8 cellular contexts compared by ENCODE assay signal in genomic region chr1:43530483-43531452, GRCh38. TPM values are rescaled to one million over a fixed set of nuclear protein-coding genes. Genes with fewer than 3 reads are reported as not detected.
DNase-seq lines count a peak whose midpoint lies in the region; ATAC-seq, FAIRE-seq and TF ChIP-seq lines count a peak whose summit lies in the region.

Gene PTPRF, plus strand, starts transcription at chr1:43530883. Its CDS starts 14,193 bp downstream, at chr1:43545076.

- DNase-seq in CD4-positive, CD25-positive, alpha-beta regulatory T cell = peak in 1 of 3 donors; percentile 16
- peak; percentile 75 for DNase-seq in HTR-8/SVneo (ENCODE audit: insufficient read length, low spot score)
- peak; percentile 55 for DNase-seq in SK-MEL-5 (ENCODE audit: low read depth, low spot score)
- no peak for DNase-seq in bronchial epithelial cell (ENCODE audit: low read depth)
- peak; percentile 83 for DNase-seq in sciatic nerve (ENCODE audit: low spot score)
- DNase-seq in activated gamma-delta T cell (lab: John Stamatoyannopoulos, UW) = no peak

- H3K4me1 Mint-ChIP-seq in CD4-positive, CD25-positive, alpha-beta regulatory T cell = peaks cover 0 to 22% (median 17%) of the 10 kb centered on the region in 4 donors

- no peaks in the 10 kb centered on the region for H3K9me3 ChIP-seq in CD4-positive, CD25-positive, alpha-beta regulatory T cell (ENCODE audit: control insufficient read depth in 2 of 2, low read length in 2 of 2)
- no peaks in the 10 kb centered on the region for H3K9me3 ChIP-seq in iPS-20b (ENCODE audit: insufficient read depth, low read depth, low read length)

- H3K9ac ChIP-seq in iPS-20b (ENCODE audit: low read depth, low read length) = peak within 1 kb of the TSS; percentile 75; the same call in 1 of the 2 replicates

- in situ Hi-C loops in SK-MEL-5 (cut with HindIII; ENCODE audit: low pct_unique_long_range_greater_than_20kb, low sequenced_read_pairs) = no loop called here

- H3K9me3 Mint-ChIP-seq in CD4-positive, CD25-positive, alpha-beta regulatory T cell = peaks cover 0 to 2% (median 0%) of the 10 kb centered on the region in 7 donors

- H3K36me3 Mint-ChIP-seq in CD4-positive, CD25-positive, alpha-beta regulatory T cell = peaks cover 4% of the 10 kb centered on the region

- peaks cover 17% of the 10 kb centered on the region for H3K27me3 ChIP-seq in CD4-positive, CD25-positive, alpha-beta regulatory T cell (ENCODE audit: control insufficient read depth, insufficient read depth, low read length)
- no peaks in the 10 kb centered on the region for H3K27me3 ChIP-seq in bronchial epithelial cell (ENCODE audit: control insufficient read depth, insufficient read depth, low read length)
- H3K27me3 ChIP-seq in iPS-20b (ENCODE audit: insufficient read depth, low read length) = peaks cover 27% of the 10 kb centered on the region

- no peak within 1 kb of the TSS for H3K4me3 ChIP-seq in CD4-positive, CD25-positive, alpha-beta regulatory T cell (ENCODE audit: low read depth, low read length)
- peak within 1 kb of the TSS; percentile 87 for H3K4me3 ChIP-seq in bronchial epithelial cell (ENCODE audit: low read depth, low read length)
- peak within 1 kb of the TSS; percentile 92 for H3K4me3 ChIP-seq in iPS-20b (ENCODE audit: low read length)

- FAIRE-seq in HTR-8/SVneo (lab: Jason Lieb, UNC) (peak; percentile 64), bronchial epithelial cell (lab: Jason Lieb, UNC) (no peak)

- no peak for TF ChIP-seq CTCF in bronchial epithelial cell (IDR thresholded peaks at IDR 0.05; ENCODE audit: insufficient read depth, low read length, severe bottlenecking)

- no peak within 1 kb of the TSS for H3K27ac ChIP-seq in CD4-positive, CD25-positive, alpha-beta regulatory T cell (ENCODE audit: insufficient read depth, low read length, poor library complexity, severe bottlenecking)
- no peak within 1 kb of the TSS for H3K27ac ChIP-seq in iPS-20b (ENCODE audit: low read length)

- peak within 1 kb of the TSS in 2 of 3 donors; percentile 21 to 29 for H3K27ac Mint-ChIP-seq in CD4-positive, CD25-positive, alpha-beta regulatory T cell

- H3K36me3 ChIP-seq in CD4-positive, CD25-positive, alpha-beta regulatory T cell (ENCODE audit: control insufficient read depth, insufficient read depth, low read length) = no peaks in the 10 kb centered on the region
- H3K36me3 ChIP-seq in bronchial epithelial cell (ENCODE audit: control insufficient read depth, insufficient read depth, low read length) (no peaks in the 10 kb centered on the region), iPS-20b (ENCODE audit: insufficient read depth, low read depth, low read length) (no peaks in the 10 kb centered on the region)

- intact Hi-C loops in sciatic nerve (cut with DNase I) = loop anchor here (10.0 kb wide), 1 partner anchor 404 kb away; the partner anchor contains the start of gene ARTN

- peaks cover 69% of the 10 kb centered on the region for H3K27me3 Mint-ChIP-seq in CD4-positive, CD25-positive, alpha-beta regulatory T cell

- ATAC-seq in CD4-positive, CD25-positive, alpha-beta regulatory T cell (ENCODE audit: low read depth in 2 of 2) = no peak
- ATAC-seq in sciatic nerve (peak; percentile 78), HG03571 (IDR thresholded peaks at IDR 0.05; ENCODE audit: unreplicated experiment) (no peak)

- peaks cover 4% of the 10 kb centered on the region for H3K4me1 ChIP-seq in CD4-positive, CD25-positive, alpha-beta regulatory T cell (ENCODE audit: control insufficient read depth, insufficient read depth, low read length, poor library complexity, severe bottlenecking)
- peaks cover 39% of the 10 kb centered on the region for H3K4me1 ChIP-seq in iPS-20b (ENCODE audit: insufficient read depth, low read length)

- peak within 1 kb of the TSS; percentile 54 to 92 (median 88) for H3K4me3 Mint-ChIP-seq in CD4-positive, CD25-positive, alpha-beta regulatory T cell

RNA-seq across cellular contexts. Expression of gene PTPRF, which starts in this region (rescaled TPM):
- total RNA-seq in CD4-positive, CD25-positive, alpha-beta regulatory T cell = 0.22 TPM
- not detected for polyA plus RNA-seq in CD4-positive, CD25-positive, alpha-beta regulatory T cell
- 6.3 and 8.7 TPM in 2 replicates for total RNA-seq in SK-MEL-5 (2014; rRNA removed; shearing (Covaris generic))
- polyA plus RNA-seq in SK-MEL-5 (2015; cell fraction: cytosol; rRNA removed) = 30.8 and 40.2 TPM in 2 replicates
- 19.2 and 22.1 TPM in 2 replicates for polyA plus RNA-seq in SK-MEL-5 (2015; cell fraction: nucleus; rRNA removed)
- total RNA-seq in bronchial epithelial cell (127 and 202 TPM in 2 replicates), sciatic nerve (180 TPM)

Comparison
In these comparisons a context has a peak if more than half of its experiments do, and no peak if none do; other contexts are left out.
1. RNA of gene PTPRF (total RNA-seq): 180 TPM in sciatic nerve (single experiment) and 127 to 202 TPM in bronchial epithelial cell; 6.3 to 8.7 TPM in SK-MEL-5 and 0.22 TPM in CD4-positive, CD25-positive, alpha-beta regulatory T cell (single experiment); every median in the first group is over 10 times any median in the second.
2. DNase-seq: peak in HTR-8/SVneo (single experiment), SK-MEL-5 (single experiment) and sciatic nerve (single experiment); none in bronchial epithelial cell (single experiment) and activated gamma-delta T cell (single experiment).